Comparison of ENCODE assay signal across 8 cellular contexts in the genomic region with DNA sequence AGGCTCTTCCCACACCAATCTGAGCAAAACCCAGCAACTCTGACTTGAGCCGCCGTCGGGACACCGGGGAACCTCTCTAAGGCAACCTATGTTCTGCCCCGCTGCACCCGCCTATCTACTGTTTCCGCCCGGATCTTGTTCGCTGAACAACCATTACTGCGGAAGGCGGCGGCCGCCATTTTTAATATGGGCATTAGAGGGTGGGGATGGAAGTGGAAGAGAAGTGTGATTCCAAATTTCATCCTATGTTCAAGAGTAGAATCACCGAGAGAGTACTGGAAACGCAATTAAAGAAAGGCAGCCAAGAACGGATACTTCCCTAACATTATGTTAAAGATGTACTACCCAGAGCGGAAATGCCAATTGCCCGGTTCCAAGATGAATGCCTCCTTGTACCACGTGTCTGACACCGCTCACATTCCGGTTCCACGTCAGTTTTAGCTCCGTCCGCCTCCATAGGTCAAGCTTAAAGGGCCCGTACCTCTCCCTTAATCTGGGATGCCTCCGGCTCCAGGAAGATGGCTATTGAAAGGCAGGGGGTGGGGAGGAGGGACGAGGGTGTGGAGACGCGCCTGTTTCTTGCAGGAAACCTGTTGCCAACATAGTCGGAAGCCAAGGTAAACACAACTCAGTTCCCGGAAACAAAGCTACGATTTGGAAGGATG. TPM values are rescaled to one million over a fixed set of nuclear protein-coding genes. Genes with fewer than 3 reads are reported as not detected.
A peak's percentile ranks its signal among the peaks of the same experiment; 100 is the strongest.
DNase-seq lines count a peak whose midpoint lies in the region; ATAC-seq and TF ChIP-seq lines count a peak whose summit lies in the region.

Gene DPAGT1, minus strand, starts transcription at position 95 of the 665 bp plus-strand sequence. CDS start 198 bp downstream, outside the sequence.

- peaks cover 41% of the 10 kb centered on the region for H3K4me1 ChIP-seq in suprapubic skin

- H3K36me3 Mint-ChIP-seq in activated naive CD4-positive, alpha-beta T cell treated with anti-CD3 and anti-CD28 coated beads, Interleukin-2, amount 50 U/mL, for 72 hours, result peaks cover 12 to 52% of the 10 kb centered on the region in 2 donors

- peaks cover 16% of the 10 kb centered on the region for H3K36me3 ChIP-seq in suprapubic skin

- H3K27ac Mint-ChIP-seq in activated naive CD4-positive, alpha-beta T cell treated with anti-CD3 and anti-CD28 coated beads, Interleukin-2, amount 50 U/mL, for 72 hours, result peak within 1 kb of the TSS; percentile 97 to 99

- no peak for TF ChIP-seq POLR2A in suprapubic skin (IDR thresholded peaks at IDR 0.05)

- DNase-seq in GM03348 (ENCODE audit: low spot score) (peak; percentile 85), NCI-H1048 (lab: John Stamatoyannopoulos, UW) (peak; percentile 75), glomerular endothelial cell (ENCODE audit: extremely low read depth, low read depth, low spot score) (peak; percentile 82), nucleus accumbens (lab: John Stamatoyannopoulos, UW) (peak; percentile 65 to 95 (median 87)), suprapubic skin (ENCODE audit: low spot score in 2 of 2) (peak; percentile 96)
- DNase-seq in activated naive CD4-positive, alpha-beta T cell treated with anti-CD3 and anti-CD28 coated beads, Interleukin-2, amount 50 U/mL, for 72 hours (ENCODE audit: low spot score in 2 of 2), result peak; percentile 83

- peak within 1 kb of the TSS; percentile 88 for H3K4me3 ChIP-seq in suprapubic skin

- under 1% methylated on average over 32 of the region's 32 CpGs for WGBS in suprapubic skin

- TF ChIP-seq CTCF in suprapubic skin (IDR thresholded peaks at IDR 0.05), result no peak

- no peaks in the 10 kb centered on the region for H3K9me3 ChIP-seq in suprapubic skin

- ATAC-seq in HG02571 (IDR thresholded peaks at IDR 0.05; ENCODE audit: unreplicated experiment), result peak; percentile 81
- peak; percentile 91 for ATAC-seq in SK-N-SH treated with all-trans-retinoic acid at 6 μM for 48 hours
- ATAC-seq in activated naive CD4-positive, alpha-beta T cell treated with anti-CD3 and anti-CD28 coated beads, Interleukin-2, amount 50 U/mL, for 72 hours, result peak; percentile 85 to 91

- H3K27ac ChIP-seq in suprapubic skin, result peak within 1 kb of the TSS; percentile 95

- H3K9me3 Mint-ChIP-seq in activated naive CD4-positive, alpha-beta T cell treated with anti-CD3 and anti-CD28 coated beads, Interleukin-2, amount 50 U/mL, for 72 hours, result no peaks in the 10 kb centered on the region

- no peak for TF ChIP-seq EP300 in suprapubic skin (IDR thresholded peaks at IDR 0.05)

- H3K27me3 ChIP-seq in suprapubic skin, result no peaks in the 10 kb centered on the region

TF ChIP-seq in SK-N-SH treated with all-trans-retinoic acid at 6 μM for 48 hours, 23 proteins besides CTCF, POLR2A, EP300 and RAD21:
- TF ChIP-seq ZC3H10 (CRISPR knock-in tag; IDR thresholded peaks at IDR 0.05), result no peak
- no peak for TF ChIP-seq ZNF70 (CRISPR knock-in tag; IDR thresholded peaks at IDR 0.05)
- no peak for TF ChIP-seq SNAI2 (CRISPR knock-in tag; IDR thresholded peaks at IDR 0.05)
- no peak for TF ChIP-seq ARNTL (CRISPR knock-in tag; IDR thresholded peaks at IDR 0.05; ENCODE audit: borderline replicate concordance, low read depth)
- no peak for TF ChIP-seq ZFP30 (CRISPR knock-in tag; IDR thresholded peaks at IDR 0.05)
- no peak for TF ChIP-seq PPARA (CRISPR knock-in tag; IDR thresholded peaks at IDR 0.05; ENCODE audit: borderline replicate concordance)
- TF ChIP-seq, protein P1, sequence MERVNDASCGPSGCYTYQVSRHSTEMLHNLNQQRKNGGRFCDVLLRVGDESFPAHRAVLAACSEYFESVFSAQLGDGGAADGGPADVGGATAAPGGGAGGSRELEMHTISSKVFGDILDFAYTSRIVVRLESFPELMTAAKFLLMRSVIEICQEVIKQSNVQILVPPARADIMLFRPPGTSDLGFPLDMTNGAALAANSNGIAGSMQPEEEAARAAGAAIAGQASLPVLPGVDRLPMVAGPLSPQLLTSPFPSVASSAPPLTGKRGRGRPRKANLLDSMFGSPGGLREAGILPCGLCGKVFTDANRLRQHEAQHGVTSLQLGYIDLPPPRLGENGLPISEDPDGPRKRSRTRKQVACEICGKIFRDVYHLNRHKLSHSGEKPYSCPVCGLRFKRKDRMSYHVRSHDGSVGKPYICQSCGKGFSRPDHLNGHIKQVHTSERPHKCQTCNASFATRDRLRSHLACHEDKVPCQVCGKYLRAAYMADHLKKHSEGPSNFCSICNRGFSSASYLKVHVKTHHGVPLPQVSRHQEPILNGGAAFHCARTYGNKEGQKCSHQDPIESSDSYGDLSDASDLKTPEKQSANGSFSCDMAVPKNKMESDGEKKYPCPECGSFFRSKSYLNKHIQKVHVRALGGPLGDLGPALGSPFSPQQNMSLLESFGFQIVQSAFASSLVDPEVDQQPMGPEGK (CRISPR knock-in tag; IDR thresholded peaks at IDR 0.05; ENCODE audit: borderline replicate concordance), result no peak
- no peak for TF ChIP-seq ESRRG (CRISPR knock-in tag; IDR thresholded peaks at IDR 0.05)
- TF ChIP-seq ZFP3 (CRISPR knock-in tag; IDR thresholded peaks at IDR 0.05), result peak; percentile 81

RNA-seq across cellular contexts. Expression of gene DPAGT1, which starts in this region (rescaled TPM):
- 10 to 100 TPM; 74.7 to 79.9 TPM for total RNA-seq in activated naive CD4-positive, alpha-beta T cell treated with anti-CD3 and anti-CD28 coated beads, Interleukin-2, amount 50 U/mL, for 72 hours
- total RNA-seq in glomerular endothelial cell (18.6 and 45.5 TPM in 2 replicates), suprapubic skin (10 to 100 TPM; 21.2 to 32.2 (median 26.9) TPM)

Comparison
In these comparisons a context has a peak if more than half of its experiments do, and no peak if none do; other contexts are left out.
1. Peak in every context shown above with its lines: DNase-seq, ATAC-seq, H3K4me3 ChIP-seq and H3K27ac ChIP-seq.